In genomic region chr4:75723117-75723801, GRCh38 we compare ENCODE assay signal across 8 cellular contexts. TPM values are rescaled to one million over a fixed set of nuclear protein-coding genes. Genes with fewer than 3 reads are reported as not detected.
DNase-seq lines count a peak whose midpoint lies in the region; ATAC-seq and TF ChIP-seq lines count a peak whose summit lies in the region.

No MANE protein-coding gene starts in this region.

- H3K27me3 ChIP-seq in PC-9 (ENCODE audit: insufficient read depth, low read depth) (no peaks in the 10 kb centered on the region), endodermal cell (ENCODE audit: control insufficient read depth, insufficient read depth, low read length, poor library complexity, severe bottlenecking) (no peaks in the 10 kb centered on the region)

- H3K4me2 ChIP-seq in PC-9: peak overlapping the region; percentile 92

- H3K4me3 Mint-ChIP-seq in T-helper 1 cell treated with Interleukin-12 subunit alpha and Interleukin-12 subunit beta and Interleukin-4 antibody, amounts not matched to agents 30 μg/mL and 1 μg/mL, for 36 hours: peak overlapping the region; percentile 97
- H3K4me3 Mint-ChIP-seq in endodermal cell (peak overlapping the region; percentile 99), nephron (peak overlapping the region; percentile 97 to 99 (median 98))

- peaks cover 53% of the 10 kb centered on the region for H3K79me2 ChIP-seq in PC-9 (ENCODE audit: low read depth)

- POLR2A ChIA-PET in PC-9 (lab: Charles Lee; ENCODE audit: unreplicated experiment): interaction anchor here (0.5 to 0.7 kb wide), 2 partner anchors 23 to 209 kb away, joined by 3 read pairs; partner anchors contain the start of gene THAP6

- peaks cover 38% of the 10 kb centered on the region for H3K4me1 ChIP-seq in PC-9 (replicated peaks; ENCODE audit: insufficient read depth)
- H3K4me1 ChIP-seq in endodermal cell (ENCODE audit: control insufficient read depth, insufficient read depth, low read length): no peaks in the 10 kb centered on the region

- WGBS in endodermal cell (ENCODE audit: insufficient coverage in 1 of 2, insufficient read length in 1 of 2), 2 experiments: 6 to 24% methylated on average over 3 of the region's 3 CpGs

- BruUV-seq in PC-9 (replicated peaks; lab: Mats Ljungman, UMichigan): no TSS peak

- ATAC-seq in HG03442 (IDR thresholded peaks at IDR 0.05; ENCODE audit: unreplicated experiment): no peak
- no peak for ATAC-seq in HG02571 (IDR thresholded peaks at IDR 0.05; ENCODE audit: unreplicated experiment)

- H3K36me3 ChIP-seq in PC-9 (ENCODE audit: low read depth): no peaks in the 10 kb centered on the region
- H3K36me3 ChIP-seq in endodermal cell (ENCODE audit: control insufficient read depth, insufficient read depth, low read length): peaks cover 10% of the 10 kb centered on the region

- H3K4me1 Mint-ChIP-seq in T-helper 1 cell treated with Interleukin-12 subunit alpha and Interleukin-12 subunit beta and Interleukin-4 antibody, amounts not matched to agents 30 μg/mL and 1 μg/mL, for 36 hours (ENCODE audit: low read depth): peaks cover 39% of the 10 kb centered on the region
- H3K4me1 Mint-ChIP-seq in endodermal cell (peaks cover 27% of the 10 kb centered on the region), nephron (peaks cover 43% of the 10 kb centered on the region)

- H3K9me2 ChIP-seq in PC-9 (ENCODE audit: insufficient read depth): no peaks in the 10 kb centered on the region

- H3K9me3 Mint-ChIP-seq in T-helper 1 cell treated with Interleukin-12 subunit alpha and Interleukin-12 subunit beta and Interleukin-4 antibody, amounts not matched to agents 30 μg/mL and 1 μg/mL, for 36 hours: no peaks in the 10 kb centered on the region
- H3K9me3 Mint-ChIP-seq in endodermal cell (no peaks in the 10 kb centered on the region), nephron (no peaks in the 10 kb centered on the region)

- no peaks in the 10 kb centered on the region for H3K27me3 Mint-ChIP-seq in T-helper 1 cell treated with Interleukin-12 subunit alpha and Interleukin-12 subunit beta and Interleukin-4 antibody, amounts not matched to agents 30 μg/mL and 1 μg/mL, for 36 hours (ENCODE audit: low read depth)
- H3K27me3 Mint-ChIP-seq in endodermal cell (ENCODE audit: insufficient read depth) (no peaks in the 10 kb centered on the region), nephron (ENCODE audit: low read depth) (no peaks in the 10 kb centered on the region)

- H4K20me1 ChIP-seq in PC-9 (ENCODE audit: insufficient read depth): no peaks in the 10 kb centered on the region; the same call in 1 of the 2 replicates

- H3K36me3 Mint-ChIP-seq in T-helper 1 cell treated with Interleukin-12 subunit alpha and Interleukin-12 subunit beta and Interleukin-4 antibody, amounts not matched to agents 30 μg/mL and 1 μg/mL, for 36 hours (ENCODE audit: low read depth): peaks cover 6% of the 10 kb centered on the region
- H3K36me3 Mint-ChIP-seq in endodermal cell (ENCODE audit: low read depth): peaks cover 15% of the 10 kb centered on the region
- H3K36me3 Mint-ChIP-seq in nephron (ENCODE audit: low read depth): peaks cover 9% of the 10 kb centered on the region

- peak overlapping the region; percentile 69 for H3K4me3 ChIP-seq in PC-9
- peak overlapping the region; percentile 92 for H3K4me3 ChIP-seq in endodermal cell (ENCODE audit: low read length)

- CTCF ChIA-PET in PC-9 (lab: Charles Lee): interaction anchor here (0.7 kb wide), 1 partner anchor 68 kb away, joined by 3 read pairs; no protein-coding TSS in a partner anchor

- H3K9me3 ChIP-seq in PC-9 (ENCODE audit: insufficient read depth, low read depth): no peaks in the 10 kb centered on the region
- H3K9me3 ChIP-seq in endodermal cell (ENCODE audit: control insufficient read depth, low read length): no peaks in the 10 kb centered on the region

- intact Hi-C loops in PC-9 (cut with micrococcal nuclease; ENCODE audit: unreplicated experiment): no loop called here

- peak overlapping the region; percentile 98 for H3K27ac Mint-ChIP-seq in T-helper 1 cell treated with Interleukin-12 subunit alpha and Interleukin-12 subunit beta and Interleukin-4 antibody, amounts not matched to agents 30 μg/mL and 1 μg/mL, for 36 hours
- H3K27ac Mint-ChIP-seq in endodermal cell (peak overlapping the region; percentile 99), nephron (peak overlapping the region; percentile 99 to 100 (median 100))

- H3K27ac ChIP-seq in PC-9: peak overlapping the region; percentile 88
- H3K27ac ChIP-seq in endodermal cell (ENCODE audit: low read depth, low read length): no peak overlapping the region

- peaks cover 7% of the 10 kb centered on the region for H3F3A ChIP-seq in PC-9 (ENCODE audit: insufficient read depth, low read depth)

- DNase-seq in T-helper 1 cell (no peak), PC-9 (peak in 1 of 2 experiments; percentile 37), endodermal cell (no peak)
- DNase-seq in activated CD4-positive, CD25-positive, alpha-beta regulatory T cell (lab: John Stamatoyannopoulos, UW): no peak

- no peak for TF ChIP-seq CTCF in PC-9 (conservative IDR thresholded peaks at IDR 0.05)
- TF ChIP-seq CTCF in endodermal cell (conservative IDR thresholded peaks at IDR 0.05): no peak
- no peak for TF ChIP-seq CTCF in nephron (IDR thresholded peaks at IDR 0.05; ENCODE audit: unreplicated experiment in 3 of 3)

- H3K9ac ChIP-seq in endodermal cell (ENCODE audit: extremely low read depth, low read length, poor library complexity, severe bottlenecking): peak overlapping the region; percentile 96

- H2AFZ ChIP-seq in PC-9: peak overlapping the region; percentile 73

RNA-seq across cellular contexts. Expression of gene USO1, which starts 1.1 kb away (rescaled TPM):
- total RNA-seq in PC-9 (2021) (26.5 and 33.9 TPM in 2 replicates), endodermal cell (10 to 100 TPM; 74.5 to 75.1 TPM)
- polyA plus RNA-seq in endodermal cell (2013, experiment 1 of 2): 63.9 TPM
- polyA plus RNA-seq in endodermal cell (2013, experiment 2 of 2): 57.4 TPM

RNA-seq across cellular contexts. Expression of gene G3BP2, which starts 50.0 kb away (rescaled TPM):
- total RNA-seq in PC-9 (2021) (102 and 105 TPM in 2 replicates), endodermal cell (100 to 1,000 TPM; 176 to 183 TPM)
- 143 TPM for polyA plus RNA-seq in endodermal cell (2013, experiment 1 of 2)
- 141 TPM for polyA plus RNA-seq in endodermal cell (2013, experiment 2 of 2)
